In the genomic region with DNA sequence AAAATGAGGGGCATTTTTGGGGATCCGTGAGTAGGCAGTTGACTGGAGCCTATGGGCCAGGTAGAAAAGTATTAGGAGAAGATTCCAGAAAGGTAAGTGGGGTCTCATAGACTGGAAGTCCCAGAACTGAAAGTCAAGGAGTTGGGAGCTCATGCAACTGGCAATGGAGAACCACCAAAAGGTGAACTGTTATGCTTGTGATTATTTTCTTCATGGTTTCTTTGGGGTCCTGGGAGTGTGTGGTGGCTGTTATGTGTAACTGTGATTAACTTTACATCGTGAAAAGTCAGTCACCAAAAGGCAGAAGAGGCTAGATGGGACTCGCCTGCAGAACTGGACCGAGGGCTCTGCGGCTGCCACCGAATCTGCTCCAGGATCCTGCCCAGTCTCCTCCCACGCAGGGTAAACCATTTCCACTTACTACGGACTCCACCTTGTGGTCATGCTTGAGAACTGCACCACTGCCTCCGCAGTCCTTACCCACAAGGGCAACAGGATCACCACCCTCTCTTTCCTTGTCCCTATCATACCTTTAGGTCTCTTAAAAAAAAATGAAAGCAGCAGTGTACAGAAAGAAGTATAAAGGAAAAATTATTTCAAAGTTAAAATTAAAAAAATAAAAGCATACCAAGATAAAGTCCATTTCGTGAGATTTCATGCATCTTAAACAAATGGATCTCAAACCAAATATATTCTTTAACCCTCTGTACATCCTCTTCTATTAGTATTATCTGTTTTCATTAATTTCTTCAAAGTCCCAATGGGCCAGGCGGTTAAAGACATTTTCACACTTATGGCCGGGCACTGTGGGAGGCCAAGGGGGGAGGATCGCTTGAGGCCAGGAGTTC, we compare ENCODE assay signal across 1 cellular context.
TF ChIP-seq lines count a peak whose summit lies in the region.

No MANE protein-coding gene starts in this region.

TF ChIP-seq in GM12878, 131 proteins besides CTCF, POLR2A, EP300 and RAD21 (continued from another document):
- TF ChIP-seq CREB1 (IDR thresholded peaks at IDR 0.05; ENCODE audit: low read depth) (no peak), ZNF207 (IDR thresholded peaks at IDR 0.05; ENCODE audit: borderline replicate concordance) (no peak; the same call in 1 of the 2 replicates), ETV6 (conservative IDR thresholded peaks at IDR 0.05 in 1 of 2, IDR thresholded peaks at IDR 0.05 in 1 of 2; ENCODE audit: borderline replicate concordance in 1 of 2, low read depth in 1 of 2) (no peak)
- TF ChIP-seq, protein P1, sequence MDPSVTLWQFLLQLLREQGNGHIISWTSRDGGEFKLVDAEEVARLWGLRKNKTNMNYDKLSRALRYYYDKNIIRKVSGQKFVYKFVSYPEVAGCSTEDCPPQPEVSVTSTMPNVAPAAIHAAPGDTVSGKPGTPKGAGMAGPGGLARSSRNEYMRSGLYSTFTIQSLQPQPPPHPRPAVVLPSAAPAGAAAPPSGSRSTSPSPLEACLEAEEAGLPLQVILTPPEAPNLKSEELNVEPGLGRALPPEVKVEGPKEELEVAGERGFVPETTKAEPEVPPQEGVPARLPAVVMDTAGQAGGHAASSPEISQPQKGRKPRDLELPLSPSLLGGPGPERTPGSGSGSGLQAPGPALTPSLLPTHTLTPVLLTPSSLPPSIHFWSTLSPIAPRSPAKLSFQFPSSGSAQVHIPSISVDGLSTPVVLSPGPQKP (IDR thresholded peaks at IDR 0.05; ENCODE audit: low read depth, low read length) = no peak
- TF ChIP-seq, protein P2, sequence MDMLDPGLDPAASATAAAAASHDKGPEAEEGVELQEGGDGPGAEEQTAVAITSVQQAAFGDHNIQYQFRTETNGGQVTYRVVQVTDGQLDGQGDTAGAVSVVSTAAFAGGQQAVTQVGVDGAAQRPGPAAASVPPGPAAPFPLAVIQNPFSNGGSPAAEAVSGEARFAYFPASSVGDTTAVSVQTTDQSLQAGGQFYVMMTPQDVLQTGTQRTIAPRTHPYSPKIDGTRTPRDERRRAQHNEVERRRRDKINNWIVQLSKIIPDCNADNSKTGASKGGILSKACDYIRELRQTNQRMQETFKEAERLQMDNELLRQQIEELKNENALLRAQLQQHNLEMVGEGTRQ (IDR thresholded peaks at IDR 0.05; ENCODE audit: borderline replicate concordance, low read depth, low read length) = no peak
